Comparison of ENCODE assay signal across 23 cellular contexts in genomic region chr20:17508756-17509155, GRCh38. TPM values are rescaled to one million over a fixed set of nuclear protein-coding genes. Genes with fewer than 3 reads are reported as not detected.
DNase-seq lines count a peak whose midpoint lies in the region; ATAC-seq, FAIRE-seq and TF ChIP-seq lines count a peak whose summit lies in the region.
"Had no signal": no experiment of that assay in that cellular context is flagged by ENCODE, and none has a peak within 500 bp of the region (broad histone marks: within the 10 kb centered on the region; RNA-seq: fewer than 3 reads in every experiment).

No MANE protein-coding gene starts in this region.

- H3K27ac ChIP-seq in HepG2 (ENCODE audit: extremely low read length, insufficient read depth, low read length): no peak overlapping the region
- no peak overlapping the region for H3K27ac ChIP-seq in right lobe of liver
- no peak overlapping the region for H3K27ac ChIP-seq in coronary artery
- H3K27ac ChIP-seq: BLaER1 had no signal

- no peaks in the 10 kb centered on the region for H4K20me1 ChIP-seq in HepG2 (ENCODE audit: insufficient read depth, low read length)
- H4K20me1 ChIP-seq: BLaER1 had no signal

- no peak overlapping the region for H2AFZ ChIP-seq in HepG2 (ENCODE audit: low read length)

- H3K79me2 ChIP-seq in HepG2 (ENCODE audit: insufficient read depth, low read length): no peaks in the 10 kb centered on the region

- H3K27me3 ChIP-seq in HepG2 (ENCODE audit: control insufficient read depth in 1 of 2, insufficient read depth in 2 of 2, low read length in 2 of 2): peaks cover 1 to 64% of the 10 kb centered on the region in 2 experiments; a peak in 4 of 5 replicates
- H3K27me3 ChIP-seq in right lobe of liver: no peaks in the 10 kb centered on the region
- H3K27me3 ChIP-seq: BE2C had no signal

- no peak overlapping the region for H3K4me3 Mint-ChIP-seq in osteocyte (ENCODE audit: unreplicated experiment)
- H3K4me3 Mint-ChIP-seq in activated T-helper 2 cell treated with anti-CD3 and anti-CD28 coated beads, Interferon-gamma antibody, Interleukin-2, Interleukin-4, amounts not matched to agents 10 μg/mL and 5 μg/mL and 100 μg/mL, durations not matched to agents 14 hours and 24 hours and 36 hours (ENCODE audit: low read depth): no peak overlapping the region
- H3K4me3 Mint-ChIP-seq in stimulated activated naive B cell treated with anti-CD40 and anti-IgM and Interleukin-4, amounts not matched to agents 10 μg/mL and 1 μg/mL and 100 μg/mL, for 72 hours: no peak overlapping the region
- H3K4me3 Mint-ChIP-seq: CD4-positive, alpha-beta T cell; CD8-positive, alpha-beta T cell had no signal

- CTCF ChIA-PET in HepG2 (lab: Yijun Ruan, JAX; ENCODE audit: low intra/inter-chr PET ratio, low total read pairs): no interaction called here

- TF ChIP-seq EP300 in HepG2 (IDR thresholded peaks at IDR 0.05; ENCODE audit: low read depth in 2 of 2, low read length in 2 of 2): no peak
- no peak for TF ChIP-seq EP300 in HepG2 (CRISPR knock-in tag; IDR thresholded peaks at IDR 0.05; ENCODE audit: borderline replicate concordance)

- ATAC-seq in HepG2: no peak
- ATAC-seq in right lobe of liver: no peak
- no peak for ATAC-seq in stimulated activated naive B cell treated with anti-CD40 and anti-IgM and Interleukin-4, amounts not matched to agents 10 μg/mL and 1 μg/mL and 100 μg/mL, for 72 hours (replicated peaks)
- ATAC-seq: CD8-positive, alpha-beta T cell had no signal

- intact Hi-C loops in HepG2 (cut with micrococcal nuclease; ENCODE audit: unreplicated experiment): no loop called here
- intact Hi-C loops in right lobe of liver (cut with DNase I): no loop called here
- intact Hi-C loops in posterior vena cava (cut with DNase I): loop anchor here (10.0 kb wide), 3 partner anchors 396 to 486 kb away; no protein-coding TSS in a partner anchor
- intact Hi-C loops in activated T-helper 2 cell treated with anti-CD3 and anti-CD28 coated beads, Interferon-gamma antibody, Interleukin-2, Interleukin-4, amounts not matched to agents 10 μg/mL and 5 μg/mL and 100 μg/mL, durations not matched to agents 14 hours and 24 hours and 36 hours (cut with micrococcal nuclease): loop anchor here (5.0 kb wide), 2 partner anchors 174 to 459 kb away; partner anchors contain the start of genes MGME1, RRBP1 and SNX5

- 70% methylated on average over 17 of the region's 18 CpGs for WGBS in HepG2 (ENCODE audit: low lambda C conversion rate)
- 83% methylated on average over 9 of the region's 18 CpGs for WGBS in right lobe of liver (ENCODE audit: insufficient coverage, low coverage, low lambda C conversion rate, missing lambda C conversion rate)

- no TSS peak for BruUV-seq in HepG2 (replicated peaks; lab: Mats Ljungman, UMichigan)

- H3K27me3 Mint-ChIP-seq in osteocyte (ENCODE audit: unreplicated experiment): no peaks in the 10 kb centered on the region
- peaks cover 9% of the 10 kb centered on the region for H3K27me3 Mint-ChIP-seq in activated T-helper 2 cell treated with anti-CD3 and anti-CD28 coated beads, Interferon-gamma antibody, Interleukin-2, Interleukin-4, amounts not matched to agents 10 μg/mL and 5 μg/mL and 100 μg/mL, durations not matched to agents 14 hours and 24 hours and 36 hours (ENCODE audit: low read depth)
- peaks cover 8 to 11% of the 10 kb centered on the region in 2 donors for H3K27me3 Mint-ChIP-seq in stimulated activated naive B cell treated with anti-CD40 and anti-IgM and Interleukin-4, amounts not matched to agents 10 μg/mL and 1 μg/mL and 100 μg/mL, for 72 hours
- H3K27me3 Mint-ChIP-seq: CD4-positive, alpha-beta T cell had no signal

- no peak overlapping the region for H3K4me2 ChIP-seq in HepG2 (ENCODE audit: low read depth, low read length)
- H3K4me2 ChIP-seq: BLaER1 had no signal

- DNase-seq in HepG2 (ENCODE audit: low spot score) (no peak), right lobe of liver (no peak), coronary artery (ENCODE audit: low spot score) (peak; percentile 54), posterior vena cava (ENCODE audit: low spot score) (peak; percentile 57), osteocyte (ENCODE audit: extremely low spot score, unreplicated experiment) (no peak)
- DNase-seq in activated T-helper 2 cell treated with anti-CD3 and anti-CD28 coated beads, Interferon-gamma antibody, Interleukin-2, Interleukin-4, amounts not matched to agents 10 μg/mL and 5 μg/mL and 100 μg/mL, durations not matched to agents 14 hours and 24 hours and 36 hours (ENCODE audit: low spot score): no peak
- no peak for DNase-seq in stimulated activated naive B cell treated with anti-CD40 and anti-IgM and Interleukin-4, amounts not matched to agents 10 μg/mL and 1 μg/mL and 100 μg/mL, for 72 hours
- DNase-seq: 8988T; ACHN; BE2C; C1 segment of cervical spinal cord; Caco-2; Calu3; CD4-positive, alpha-beta T cell; CD8-positive, alpha-beta T cell; DMS79 treated with DMSO at 0.1 percent for 48 hours; GF-D8 had no signal

- H3K9me3 Mint-ChIP-seq in osteocyte (ENCODE audit: unreplicated experiment): no peaks in the 10 kb centered on the region
- no peaks in the 10 kb centered on the region for H3K9me3 Mint-ChIP-seq in activated T-helper 2 cell treated with anti-CD3 and anti-CD28 coated beads, Interferon-gamma antibody, Interleukin-2, Interleukin-4, amounts not matched to agents 10 μg/mL and 5 μg/mL and 100 μg/mL, durations not matched to agents 14 hours and 24 hours and 36 hours
- H3K9me3 Mint-ChIP-seq in stimulated activated naive B cell treated with anti-CD40 and anti-IgM and Interleukin-4, amounts not matched to agents 10 μg/mL and 1 μg/mL and 100 μg/mL, for 72 hours: no peaks in the 10 kb centered on the region
- H3K9me3 Mint-ChIP-seq: CD4-positive, alpha-beta T cell; CD8-positive, alpha-beta T cell had no signal

- H3K27ac Mint-ChIP-seq in osteocyte (ENCODE audit: unreplicated experiment): no peak overlapping the region
- no peak overlapping the region for H3K27ac Mint-ChIP-seq in activated T-helper 2 cell treated with anti-CD3 and anti-CD28 coated beads, Interferon-gamma antibody, Interleukin-2, Interleukin-4, amounts not matched to agents 10 μg/mL and 5 μg/mL and 100 μg/mL, durations not matched to agents 14 hours and 24 hours and 36 hours
- H3K27ac Mint-ChIP-seq in stimulated activated naive B cell treated with anti-CD40 and anti-IgM and Interleukin-4, amounts not matched to agents 10 μg/mL and 1 μg/mL and 100 μg/mL, for 72 hours: no peak overlapping the region
- H3K27ac Mint-ChIP-seq: CD4-positive, alpha-beta T cell; CD8-positive, alpha-beta T cell had no signal

- peaks cover 2% of the 10 kb centered on the region for H3K36me3 Mint-ChIP-seq in osteocyte (ENCODE audit: unreplicated experiment)
- no peaks in the 10 kb centered on the region for H3K36me3 Mint-ChIP-seq in activated T-helper 2 cell treated with anti-CD3 and anti-CD28 coated beads, Interferon-gamma antibody, Interleukin-2, Interleukin-4, amounts not matched to agents 10 μg/mL and 5 μg/mL and 100 μg/mL, durations not matched to agents 14 hours and 24 hours and 36 hours (ENCODE audit: low read depth)
- H3K36me3 Mint-ChIP-seq in stimulated activated naive B cell treated with anti-CD40 and anti-IgM and Interleukin-4, amounts not matched to agents 10 μg/mL and 1 μg/mL and 100 μg/mL, for 72 hours: no peaks in the 10 kb centered on the region
- H3K36me3 Mint-ChIP-seq: CD8-positive, alpha-beta T cell had no signal

- in situ Hi-C loops in HepG2 (cut with HindIII; ENCODE audit: extremely low pct_ligation_motif_present, low pct_unique_long_range_greater_than_20kb): loop anchor here (25.0 kb wide), 1 partner anchor 779 kb away; the partner anchor contains the start of gene ZNF133

- POLR2A ChIA-PET in HepG2 (lab: Yijun Ruan, JAX): no interaction called here

- no peak overlapping the region for H3K9ac ChIP-seq in HepG2 (ENCODE audit: insufficient read depth, low read depth, low read length)
- H3K9ac ChIP-seq: BLaER1 had no signal

- FAIRE-seq in HepG2 (lab: Jason Lieb, UNC): no peak
- FAIRE-seq: A204.1, D721Med, G401.6, GM12891, GM19239 had no signal

- peaks cover 19% of the 10 kb centered on the region for H3K4me1 ChIP-seq in HepG2 (ENCODE audit: insufficient read depth, low read length)
- H3K4me1 ChIP-seq in right lobe of liver: peaks cover 0 to 9% (median 0%) of the 10 kb centered on the region in 4 donors
- H3K4me1 ChIP-seq: BE2C had no signal

- peaks cover 9% of the 10 kb centered on the region for H3K4me1 Mint-ChIP-seq in osteocyte (ENCODE audit: unreplicated experiment)
- H3K4me1 Mint-ChIP-seq in activated T-helper 2 cell treated with anti-CD3 and anti-CD28 coated beads, Interferon-gamma antibody, Interleukin-2, Interleukin-4, amounts not matched to agents 10 μg/mL and 5 μg/mL and 100 μg/mL, durations not matched to agents 14 hours and 24 hours and 36 hours (ENCODE audit: low read depth): peaks cover 50% of the 10 kb centered on the region
- H3K4me1 Mint-ChIP-seq in stimulated activated naive B cell treated with anti-CD40 and anti-IgM and Interleukin-4, amounts not matched to agents 10 μg/mL and 1 μg/mL and 100 μg/mL, for 72 hours: peaks cover 8 to 21% of the 10 kb centered on the region in 2 donors

- TF ChIP-seq CTCF in HepG2 (CRISPR knock-in tag; IDR thresholded peaks at IDR 0.05) (no peak), right lobe of liver (IDR thresholded peaks at IDR 0.05) (no peak), coronary artery (IDR thresholded peaks at IDR 0.05) (no peak), osteocyte (IDR thresholded peaks at IDR 0.05) (no peak)

- no peak for TF ChIP-seq RAD21 in HepG2 (CRISPR knock-in tag; IDR thresholded peaks at IDR 0.05)

- H3K9me3 ChIP-seq in HepG2 (ENCODE audit: low read length): no peaks in the 10 kb centered on the region
- H3K9me3 ChIP-seq in right lobe of liver: no peaks in the 10 kb centered on the region
- H3K9me3 ChIP-seq: BE2C, BLaER1, Caco-2 had no signal

- no peak overlapping the region for H3K4me3 ChIP-seq in HepG2 (replicated peaks in 1 of 3; ENCODE audit: insufficient read depth in 1 of 3, low read depth in 2 of 3, low read length in 3 of 3)
- H3K4me3 ChIP-seq in right lobe of liver: no peak overlapping the region
- H3K4me3 ChIP-seq in coronary artery: no peak overlapping the region
- H3K4me3 ChIP-seq: BLaER1 had no signal

- H3K36me3 ChIP-seq in HepG2 (replicated peaks in 1 of 2; ENCODE audit: control insufficient read depth in 1 of 2, insufficient read depth in 2 of 2, low read length in 2 of 2): no peaks in the 10 kb centered on the region
- no peaks in the 10 kb centered on the region for H3K36me3 ChIP-seq in right lobe of liver
- H3K36me3 ChIP-seq: BE2C, BLaER1 had no signal

- TF ChIP-seq POLR2A in HepG2 (IDR thresholded peaks at IDR 0.05; ENCODE audit: insufficient read depth in 1 of 2, low read depth in 2 of 2, low read length in 2 of 2): no peak
- TF ChIP-seq POLR2A in right lobe of liver (IDR thresholded peaks at IDR 0.05): no peak

RNA-seq across cellular contexts. Expression of gene BFSP1, which starts 22.4 kb away (rescaled TPM):
- 0.22 and 0.36 TPM in 2 replicates for total RNA-seq in HepG2 (2016; rRNA removed; fragmentation: Illumina TruSeq; extraction: Trizol)
- total RNA-seq in HepG2 (2016; cell fraction: cytosol; rRNA removed; fragmentation: Illumina TruSeq; extraction: Trizol; ENCODE audit: low read depth): 0.30 TPM in 1 of 2 replicates, not detected in the other
- total RNA-seq in HepG2 (2016; cell fraction: insoluble cytoplasmic fraction; rRNA removed; fragmentation: Illumina TruSeq; extraction: Trizol): 0.30 and 0.79 TPM in 2 replicates
- 0.28 and 0.34 TPM in 2 replicates for total RNA-seq in HepG2 (2016; cell fraction: membrane; rRNA removed; fragmentation: Illumina TruSeq; extraction: Trizol)
- 0.19 and 0.44 TPM in 2 replicates for total RNA-seq in HepG2 (2016; cell fraction: nucleus; rRNA removed; fragmentation: Illumina TruSeq; extraction: Trizol)
- polyA plus RNA-seq in HepG2 (2011; rRNA removed): 0.24 and 0.26 TPM in 2 replicates
- 0.28 and 0.32 TPM in 2 replicates for polyA plus RNA-seq in HepG2 (2011; cell fraction: cytosol; rRNA removed)
- 0.11 and 0.23 TPM in 2 replicates for polyA plus RNA-seq in HepG2 (2011; cell fraction: nucleus; rRNA removed)
- 0.15 and 0.31 TPM in 2 replicates for polyA plus RNA-seq in HepG2 (2012)
- 0.11 and 0.23 TPM in 2 replicates for polyA plus RNA-seq in HepG2 (2016; cell fraction: cytosol; fragmentation: Illumina TruSeq; extraction: Trizol; ENCODE audit: low read depth)
- 0.26 and 0.56 TPM in 2 replicates for polyA plus RNA-seq in HepG2 (2016; cell fraction: insoluble cytoplasmic fraction; fragmentation: Illumina TruSeq; extraction: Trizol; ENCODE audit: low read depth)
- polyA plus RNA-seq in HepG2 (2016; cell fraction: membrane; fragmentation: Illumina TruSeq; extraction: Trizol; ENCODE audit: low read depth): 0.26 and 0.31 TPM in 2 replicates
- 0.21 and 0.27 TPM in 2 replicates for polyA plus RNA-seq in HepG2 (2016; cell fraction: nucleus; fragmentation: Illumina TruSeq; extraction: Trizol; ENCODE audit: insufficient read depth, low read depth)
- polyA minus RNA-seq in HepG2 (2011; rRNA and poly(A)+ RNA removed; ENCODE audit: low replicate concordance): 0.42 and 1.2 TPM in 2 replicates
- not detected in 2 replicates for polyA minus RNA-seq in HepG2 (2011; cell fraction: cytosol; rRNA and poly(A)+ RNA removed)
- polyA minus RNA-seq in HepG2 (2011; cell fraction: nucleus; rRNA and poly(A)+ RNA removed): 0.25 TPM in 1 of 2 replicates, not detected in the other
- total RNA-seq in right lobe of liver: under 1 TPM; 0.16 to 0.68 (median 0.25) TPM
- under 1 TPM; 0.67 to 0.93 TPM for total RNA-seq in posterior vena cava
- 12.6 and 13.8 TPM in 2 replicates for total RNA-seq in osteocyte
- 0.51 and 0.82 TPM in 2 replicates for total RNA-seq in activated T-helper 2 cell treated with anti-CD3 and anti-CD28 coated beads, Interferon-gamma antibody, Interleukin-2, Interleukin-4, amounts not matched to agents 10 μg/mL and 5 μg/mL and 100 μg/mL, durations not matched to agents 14 hours and 24 hours and 36 hours

Comparison
In these comparisons a context has a peak if more than half of its experiments do, and no peak if none do; other contexts are left out.
1. DNase-seq: peak in coronary artery (single experiment) and posterior vena cava (single experiment); none in HepG2 (single experiment), right lobe of liver (0 of 3), osteocyte (single experiment), activated T-helper 2 cell treated with anti-CD3 and anti-CD28 coated beads, Interferon-gamma antibody, Interleukin-2, Interleukin-4, amounts not matched to agents 10 μg/mL and 5 μg/mL and 100 μg/mL, durations not matched to agents 14 hours and 24 hours and 36 hours (single experiment) and stimulated activated naive B cell treated with anti-CD40 and anti-IgM and Interleukin-4, amounts not matched to agents 10 μg/mL and 1 μg/mL and 100 μg/mL, for 72 hours (single experiment).
2. intact Hi-C loops: an anchor here in posterior vena cava (10.0 kb wide) and activated T-helper 2 cell treated with anti-CD3 and anti-CD28 coated beads, Interferon-gamma antibody, Interleukin-2, Interleukin-4, amounts not matched to agents 10 μg/mL and 5 μg/mL and 100 μg/mL, durations not matched to agents 14 hours and 24 hours and 36 hours (5.0 kb wide); none called in HepG2 and right lobe of liver.